Comparison of ENCODE assay signal across 8 cellular contexts in the genomic region with DNA sequence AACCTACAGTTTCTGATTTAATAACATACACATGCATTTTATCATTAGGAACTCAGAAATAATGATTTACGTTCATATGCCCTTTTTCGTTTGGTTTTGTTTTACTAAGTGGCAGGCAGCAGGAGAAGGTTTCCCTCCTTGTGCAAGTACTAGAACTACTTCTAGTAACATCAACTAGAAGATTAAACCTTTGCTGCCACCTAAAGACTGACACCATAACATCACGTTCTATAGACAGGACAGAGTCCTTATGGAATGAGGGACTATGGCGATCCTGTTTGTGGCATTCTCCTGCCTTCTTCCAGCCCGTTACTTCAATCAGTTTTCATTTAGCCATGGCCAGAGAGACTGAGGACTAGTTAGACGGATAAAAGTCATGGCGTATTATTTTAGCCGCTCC. TPM values are rescaled to one million over a fixed set of nuclear protein-coding genes. Genes with fewer than 3 reads are reported as not detected.
DNase-seq lines count a peak whose midpoint lies in the region; ATAC-seq and TF ChIP-seq lines count a peak whose summit lies in the region.

No MANE protein-coding gene starts in this region.

- peak; percentile 49 for TF ChIP-seq CTCF in MCF 10A (IDR thresholded peaks at IDR 0.05; ENCODE audit: unreplicated experiment)
- no peak for TF ChIP-seq CTCF in mammary epithelial cell (conservative IDR thresholded peaks at IDR 0.05 in 1 of 2, IDR thresholded peaks at IDR 0.05 in 1 of 2; ENCODE audit: extremely low read depth in 1 of 2, insufficient read depth in 1 of 2, low read depth in 1 of 2, low read length in 2 of 2)

- WGBS in mammary epithelial cell (ENCODE audit: low coverage, missing lambda C conversion rate): 18% methylated on average over 8 of the region's 8 CpGs

- peaks cover 75% of the 10 kb centered on the region for H3K27me3 Mint-ChIP-seq in MCF 10A (ENCODE audit: insufficient read depth, unreplicated experiment)
- peaks cover 7% of the 10 kb centered on the region for H3K27me3 Mint-ChIP-seq in activated CD4-positive, alpha-beta T cell treated with anti-CD3 and anti-CD28 coated beads for 36 hours

- CTCF ChIA-PET in MCF 10A (lab: Yijun Ruan, JAX) (interaction anchor here (1.1 to 4.0 kb wide), 4 partner anchors 13 to 568 kb away, joined by 3 to 21 read pairs (median 4); no protein-coding TSS in a partner anchor), mammary epithelial cell (lab: Charles Lee; ENCODE audit: low non-redundant PET) (no interaction called here)
- CTCF ChIA-PET in activated CD4-positive, alpha-beta T cell treated with anti-CD3 and anti-CD28 coated beads for 36 hours (lab: Charles Lee): no interaction called here

- no peaks in the 10 kb centered on the region for H3K36me3 ChIP-seq in mammary epithelial cell (ENCODE audit: insufficient read depth, low read length)

- H3K79me2 ChIP-seq in mammary epithelial cell (ENCODE audit: insufficient read depth, low read length): no peaks in the 10 kb centered on the region

- peak; percentile 56 for DNase-seq in MCF 10A (ENCODE audit: unreplicated experiment)
- no peak for DNase-seq in mammary epithelial cell
- DNase-seq in NCI-H2196 treated with DMSO at 0.1 percent for 48 hours (lab: John Stamatoyannopoulos, UW; ENCODE audit: unreplicated experiment): peak; percentile 7
- peak; percentile 34 for DNase-seq in cerebellar cortex (ENCODE audit: low spot score)
- DNase-seq in superior temporal gyrus (ENCODE audit: extremely low spot score): peak; percentile 48
- no peak for DNase-seq in stimulated activated effector memory CD8-positive, alpha-beta T cell treated with anti-CD3 and anti-CD28 coated beads, Interleukin-12 subunit alpha, Interleukin-12 subunit beta, amount 100 ng/mL, for 72 hours (ENCODE audit: low spot score in 2 of 2)
- no peak for DNase-seq in activated CD4-positive, alpha-beta T cell treated with anti-CD3 and anti-CD28 coated beads for 36 hours

- H3K27ac Mint-ChIP-seq in MCF 10A (ENCODE audit: low read depth, unreplicated experiment): no peak overlapping the region
- no peak overlapping the region for H3K27ac Mint-ChIP-seq in stimulated activated effector memory CD8-positive, alpha-beta T cell treated with anti-CD3 and anti-CD28 coated beads, Interleukin-12 subunit alpha, Interleukin-12 subunit beta, amount 100 ng/mL, for 72 hours
- H3K27ac Mint-ChIP-seq in activated CD4-positive, alpha-beta T cell treated with anti-CD3 and anti-CD28 coated beads for 36 hours: no peak overlapping the region

- no peaks in the 10 kb centered on the region for H3K27me3 ChIP-seq in mammary epithelial cell (ENCODE audit: insufficient read depth, low read length)

- no TSS peak for BruUV-seq in MCF 10A (replicated peaks; lab: Mats Ljungman, UMichigan)
- BruUV-seq in mammary epithelial cell (replicated peaks; lab: Mats Ljungman, UMichigan): no TSS peak

- no peak overlapping the region for H2AFZ ChIP-seq in mammary epithelial cell (ENCODE audit: low read depth, low read length)

- no peak overlapping the region for H3K4me3 Mint-ChIP-seq in MCF 10A (ENCODE audit: unreplicated experiment)
- no peak overlapping the region for H3K4me3 Mint-ChIP-seq in stimulated activated effector memory CD8-positive, alpha-beta T cell treated with anti-CD3 and anti-CD28 coated beads, Interleukin-12 subunit alpha, Interleukin-12 subunit beta, amount 100 ng/mL, for 72 hours
- H3K4me3 Mint-ChIP-seq in activated CD4-positive, alpha-beta T cell treated with anti-CD3 and anti-CD28 coated beads for 36 hours: no peak overlapping the region

- H3K27ac ChIP-seq in mammary epithelial cell (ENCODE audit: insufficient read depth, low read depth, low read length): no peak overlapping the region

- POLR2A ChIA-PET in MCF 10A (lab: Yijun Ruan, JAX): no interaction called here
- POLR2A ChIA-PET in activated CD4-positive, alpha-beta T cell treated with anti-CD3 and anti-CD28 coated beads for 36 hours (lab: Charles Lee): no interaction called here

- in situ Hi-C loops in mammary epithelial cell (cut with MboI; ENCODE audit: low sequenced_read_pairs in 2 of 2): no loop called here

- ATAC-seq in stimulated activated effector memory CD8-positive, alpha-beta T cell treated with anti-CD3 and anti-CD28 coated beads, Interleukin-12 subunit alpha, Interleukin-12 subunit beta, amount 100 ng/mL, for 72 hours: no peak
- no peak for ATAC-seq in activated CD4-positive, alpha-beta T cell treated with anti-CD3 and anti-CD28 coated beads for 36 hours
- ATAC-seq in GM19452 (IDR thresholded peaks at IDR 0.05; ENCODE audit: unreplicated experiment): no peak

- dilution Hi-C loops in mammary epithelial cell (cut with HindIII; ENCODE audit: low sequenced_read_pairs): no loop called here

- no peaks in the 10 kb centered on the region for H3K9me3 Mint-ChIP-seq in MCF 10A (ENCODE audit: unreplicated experiment)
- no peaks in the 10 kb centered on the region for H3K9me3 Mint-ChIP-seq in stimulated activated effector memory CD8-positive, alpha-beta T cell treated with anti-CD3 and anti-CD28 coated beads, Interleukin-12 subunit alpha, Interleukin-12 subunit beta, amount 100 ng/mL, for 72 hours
- no peaks in the 10 kb centered on the region for H3K9me3 Mint-ChIP-seq in activated CD4-positive, alpha-beta T cell treated with anti-CD3 and anti-CD28 coated beads for 36 hours (ENCODE audit: low read depth)

- H3K4me1 ChIP-seq in mammary epithelial cell (ENCODE audit: insufficient read depth, low read length): no peaks in the 10 kb centered on the region

- H3K4me3 ChIP-seq in mammary epithelial cell (replicated peaks in 1 of 3; ENCODE audit: insufficient read depth in 1 of 3, low read depth in 2 of 3, low read length in 3 of 3): no peak overlapping the region

- no peaks in the 10 kb centered on the region for H4K20me1 ChIP-seq in mammary epithelial cell (ENCODE audit: insufficient read depth, low read length)

- intact Hi-C loops in MCF 10A (cut with micrococcal nuclease): loop anchor here (1.0 kb wide), 3 partner anchors 394 to 543 kb away; no protein-coding TSS in a partner anchor
- intact Hi-C loops in mammary epithelial cell (cut with micrococcal nuclease): loop anchor here (5.0 kb wide), 2 partner anchors 392 to 542 kb away; no protein-coding TSS in a partner anchor
- intact Hi-C loops in activated CD4-positive, alpha-beta T cell treated with anti-CD3 and anti-CD28 coated beads for 36 hours (cut with DNase I, micrococcal nuclease): loop anchor here (1.0 to 10.0 kb wide), 2 partner anchors 394 to 515 kb away; no protein-coding TSS in a partner anchor

- H3K9ac ChIP-seq in mammary epithelial cell (ENCODE audit: insufficient read depth, low read length): no peak overlapping the region

- H3K36me3 Mint-ChIP-seq in MCF 10A (ENCODE audit: insufficient read depth, unreplicated experiment): no peaks in the 10 kb centered on the region
- no peaks in the 10 kb centered on the region for H3K36me3 Mint-ChIP-seq in stimulated activated effector memory CD8-positive, alpha-beta T cell treated with anti-CD3 and anti-CD28 coated beads, Interleukin-12 subunit alpha, Interleukin-12 subunit beta, amount 100 ng/mL, for 72 hours
- H3K36me3 Mint-ChIP-seq in activated CD4-positive, alpha-beta T cell treated with anti-CD3 and anti-CD28 coated beads for 36 hours (ENCODE audit: low read depth): no peaks in the 10 kb centered on the region

- no peak overlapping the region for H3K4me2 ChIP-seq in mammary epithelial cell (ENCODE audit: insufficient read depth, low read depth, low read length)

- H3K4me1 Mint-ChIP-seq in MCF 10A (ENCODE audit: insufficient read depth, unreplicated experiment): no peaks in the 10 kb centered on the region
- H3K4me1 Mint-ChIP-seq in stimulated activated effector memory CD8-positive, alpha-beta T cell treated with anti-CD3 and anti-CD28 coated beads, Interleukin-12 subunit alpha, Interleukin-12 subunit beta, amount 100 ng/mL, for 72 hours: no peaks in the 10 kb centered on the region
- H3K4me1 Mint-ChIP-seq in activated CD4-positive, alpha-beta T cell treated with anti-CD3 and anti-CD28 coated beads for 36 hours: no peaks in the 10 kb centered on the region

- peaks cover 13% of the 10 kb centered on the region for H3K9me3 ChIP-seq in mammary epithelial cell (replicated peaks; ENCODE audit: insufficient read depth, low read length)

RNA-seq across cellular contexts. Expression of gene GAD2, which starts 53.2 kb away (rescaled TPM):
- not detected in 2 replicates for total RNA-seq in MCF 10A (2022)
- total RNA-seq in mammary epithelial cell: not detected
- not detected for polyA plus RNA-seq in mammary epithelial cell
- not detected for polyA minus RNA-seq in mammary epithelial cell
- total RNA-seq in activated CD4-positive, alpha-beta T cell treated with anti-CD3 and anti-CD28 coated beads for 36 hours: not detected

Comparison
In these comparisons a context has a peak if more than half of its experiments do, and no peak if none do; other contexts are left out.
1. DNase-seq: peak in MCF 10A (single experiment), NCI-H2196 treated with DMSO at 0.1 percent for 48 hours (single experiment), cerebellar cortex (single experiment) and superior temporal gyrus (single experiment); none in mammary epithelial cell (single experiment), stimulated activated effector memory CD8-positive, alpha-beta T cell treated with anti-CD3 and anti-CD28 coated beads, Interleukin-12 subunit alpha, Interleukin-12 subunit beta, amount 100 ng/mL, for 72 hours (0 of 2) and activated CD4-positive, alpha-beta T cell treated with anti-CD3 and anti-CD28 coated beads for 36 hours (single experiment).